Comparison of ENCODE assay signal across 8 cellular contexts in the genomic region with DNA sequence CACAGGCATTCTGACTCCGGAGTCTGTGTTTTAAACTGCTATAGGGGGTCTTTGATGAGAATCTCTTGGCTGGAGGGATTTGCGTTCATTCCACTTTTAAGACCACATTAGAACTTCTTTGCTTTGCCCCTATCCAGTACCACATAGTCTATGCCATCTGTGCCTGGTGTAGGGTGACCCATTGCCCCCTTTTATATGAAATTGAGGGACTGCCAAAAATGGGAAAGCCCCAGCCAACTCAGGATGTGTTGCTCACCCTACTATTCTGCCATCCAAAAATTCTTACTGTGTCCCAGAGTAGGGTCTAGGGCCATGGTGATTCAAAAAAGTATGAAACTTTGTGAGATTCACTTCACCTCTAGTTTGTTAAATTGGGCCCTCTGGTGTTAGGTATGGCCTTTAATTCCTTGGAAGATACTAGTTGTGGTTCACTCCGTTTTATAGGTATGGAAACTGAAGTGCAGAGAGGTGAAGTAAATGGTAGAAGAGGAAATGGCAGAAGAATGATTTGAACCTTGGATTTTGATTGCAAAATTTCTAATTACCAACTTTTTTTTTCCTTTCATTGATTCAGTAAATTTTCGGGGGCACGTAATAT. TPM values are rescaled to one million over a fixed set of nuclear protein-coding genes. Genes with fewer than 3 reads are reported as not detected.
A peak's percentile ranks its signal among the peaks of the same experiment; 100 is the strongest.
DNase-seq lines count a peak whose midpoint lies in the region; TF ChIP-seq lines count a peak whose summit lies in the region.

No MANE protein-coding gene starts in this region.

- no peaks in the 10 kb centered on the region for H3K9me3 Mint-ChIP-seq in activated CD4-positive, alpha-beta T cell treated with anti-CD3 and anti-CD28 coated beads, Interleukin-2, amount 10 ng/mL, durations not matched to agents 24 days and 14 days
- H3K9me3 Mint-ChIP-seq in activated T-helper 2 cell treated with anti-CD3 and anti-CD28 coated beads, Interferon-gamma antibody, Interleukin-2, Interleukin-4, amounts not matched to agents 10 μg/mL and 5 μg/mL and 100 μg/mL, durations not matched to agents 14 hours and 24 hours and 36 hours = no peaks in the 10 kb centered on the region
- H3K9me3 Mint-ChIP-seq in immature natural killer cell = no peaks in the 10 kb centered on the region

- H3K27me3 ChIP-seq in subcutaneous abdominal adipose tissue (ENCODE audit: control insufficient read depth in 5 of 5, insufficient read depth in 4 of 5, low read length in 5 of 5) (no peaks in the 10 kb centered on the region), testis (no peaks in the 10 kb centered on the region)

- TF ChIP-seq POLR2A in testis (IDR thresholded peaks at IDR 0.05) = no peak

- peaks cover 39% of the 10 kb centered on the region for H3K4me1 Mint-ChIP-seq in activated CD4-positive, alpha-beta T cell treated with anti-CD3 and anti-CD28 coated beads, Interleukin-2, amount 10 ng/mL, durations not matched to agents 24 days and 14 days
- peaks cover 26% of the 10 kb centered on the region for H3K4me1 Mint-ChIP-seq in activated T-helper 2 cell treated with anti-CD3 and anti-CD28 coated beads, Interferon-gamma antibody, Interleukin-2, Interleukin-4, amounts not matched to agents 10 μg/mL and 5 μg/mL and 100 μg/mL, durations not matched to agents 14 hours and 24 hours and 36 hours (ENCODE audit: low read depth)
- H3K4me1 Mint-ChIP-seq in immature natural killer cell = peaks cover 25 to 41% of the 10 kb centered on the region in 2 donors

- H3K4me3 ChIP-seq in subcutaneous abdominal adipose tissue (ENCODE audit: low read depth in 1 of 5, low read length in 5 of 5) (peak overlapping the region; percentile 87 to 98 (median 98)), testis (no peak overlapping the region)

- peak overlapping the region; percentile 91 for H3K27ac Mint-ChIP-seq in activated CD4-positive, alpha-beta T cell treated with anti-CD3 and anti-CD28 coated beads, Interleukin-2, amount 10 ng/mL, durations not matched to agents 24 days and 14 days
- peak overlapping the region; percentile 14 for H3K27ac Mint-ChIP-seq in activated T-helper 2 cell treated with anti-CD3 and anti-CD28 coated beads, Interferon-gamma antibody, Interleukin-2, Interleukin-4, amounts not matched to agents 10 μg/mL and 5 μg/mL and 100 μg/mL, durations not matched to agents 14 hours and 24 hours and 36 hours
- H3K27ac Mint-ChIP-seq in immature natural killer cell = peak overlapping the region in 2 of 6 donors; percentile 69 to 99

- TF ChIP-seq CTCF in testis (IDR thresholded peaks at IDR 0.05) = no peak

- intact Hi-C loops in activated CD4-positive, alpha-beta T cell treated with anti-CD3 and anti-CD28 coated beads, Interleukin-2, amount 10 ng/mL, durations not matched to agents 24 days and 14 days (cut with micrococcal nuclease) = loop anchor here (2.0 to 5.0 kb wide), 5 partner anchors 75 to 438 kb away; a partner anchor contains a TSS
- intact Hi-C loops in activated T-helper 2 cell treated with anti-CD3 and anti-CD28 coated beads, Interferon-gamma antibody, Interleukin-2, Interleukin-4, amounts not matched to agents 10 μg/mL and 5 μg/mL and 100 μg/mL, durations not matched to agents 14 hours and 24 hours and 36 hours (cut with micrococcal nuclease) = loop anchor here (5.0 to 10.0 kb wide), 3 partner anchors 78 to 438 kb away; no protein-coding TSS in a partner anchor
- intact Hi-C loops in testis (cut with DNase I; ENCODE audit: low total_unique reads) = no loop called here

- 53 to 55% methylated on average over 5 of the region's 5 CpGs for WGBS in testis, 2 donors

- no peak for DNase-seq in activated CD4-positive, alpha-beta T cell treated with anti-CD3 and anti-CD28 coated beads, Interleukin-2, amount 10 ng/mL, durations not matched to agents 24 days and 14 days
- no peak for DNase-seq in activated CD4-positive, alpha-beta T cell treated with anti-CD3 and anti-CD28 coated beads for 1 hour
- no peak for DNase-seq in activated T-helper 2 cell treated with anti-CD3 and anti-CD28 coated beads, Interferon-gamma antibody, Interleukin-2, Interleukin-4, amounts not matched to agents 10 μg/mL and 5 μg/mL and 100 μg/mL, durations not matched to agents 14 hours and 24 hours and 36 hours (ENCODE audit: low spot score)
- DNase-seq in immature natural killer cell = no peak
- DNase-seq in testis = no peak
- DNase-seq in NCI-H2171 treated with DMSO at 0.1 percent for 48 hours (lab: John Stamatoyannopoulos, UW) = no peak
- no peak for DNase-seq in NCI-H345 (lab: John Stamatoyannopoulos, UW)

- H3K27me3 Mint-ChIP-seq in activated CD4-positive, alpha-beta T cell treated with anti-CD3 and anti-CD28 coated beads, Interleukin-2, amount 10 ng/mL, durations not matched to agents 24 days and 14 days = no peaks in the 10 kb centered on the region
- no peaks in the 10 kb centered on the region for H3K27me3 Mint-ChIP-seq in activated T-helper 2 cell treated with anti-CD3 and anti-CD28 coated beads, Interferon-gamma antibody, Interleukin-2, Interleukin-4, amounts not matched to agents 10 μg/mL and 5 μg/mL and 100 μg/mL, durations not matched to agents 14 hours and 24 hours and 36 hours (ENCODE audit: low read depth)
- H3K27me3 Mint-ChIP-seq in immature natural killer cell (ENCODE audit: low read depth in 3 of 3) = peaks cover 0 to 4% (median 0%) of the 10 kb centered on the region in 3 donors

- peak overlapping the region; percentile 3 to 99 (median 99) for H3K9ac ChIP-seq in subcutaneous abdominal adipose tissue (ENCODE audit: low read length in 5 of 5)

- H3K36me3 Mint-ChIP-seq in activated CD4-positive, alpha-beta T cell treated with anti-CD3 and anti-CD28 coated beads, Interleukin-2, amount 10 ng/mL, durations not matched to agents 24 days and 14 days (ENCODE audit: low read depth) = peaks cover 28% of the 10 kb centered on the region
- H3K36me3 Mint-ChIP-seq in activated T-helper 2 cell treated with anti-CD3 and anti-CD28 coated beads, Interferon-gamma antibody, Interleukin-2, Interleukin-4, amounts not matched to agents 10 μg/mL and 5 μg/mL and 100 μg/mL, durations not matched to agents 14 hours and 24 hours and 36 hours (ENCODE audit: low read depth) = peaks cover 21% of the 10 kb centered on the region
- no peaks in the 10 kb centered on the region for H3K36me3 Mint-ChIP-seq in immature natural killer cell

- H3K9me3 ChIP-seq in subcutaneous abdominal adipose tissue (ENCODE audit: control insufficient read depth in 5 of 5, low read length in 5 of 5) = no peaks in the 10 kb centered on the region
- no peaks in the 10 kb centered on the region for H3K9me3 ChIP-seq in testis

- peak overlapping the region; percentile 88 for H3K4me3 Mint-ChIP-seq in activated CD4-positive, alpha-beta T cell treated with anti-CD3 and anti-CD28 coated beads, Interleukin-2, amount 10 ng/mL, durations not matched to agents 24 days and 14 days
- peak overlapping the region; percentile 94 for H3K4me3 Mint-ChIP-seq in activated T-helper 2 cell treated with anti-CD3 and anti-CD28 coated beads, Interferon-gamma antibody, Interleukin-2, Interleukin-4, amounts not matched to agents 10 μg/mL and 5 μg/mL and 100 μg/mL, durations not matched to agents 14 hours and 24 hours and 36 hours (ENCODE audit: low read depth)
- H3K4me3 Mint-ChIP-seq in immature natural killer cell = peak overlapping the region; percentile 80 to 97 (median 90)

- peaks cover 0 to 27% (median 26%) of the 10 kb centered on the region in 5 donors for H3K4me1 ChIP-seq in subcutaneous abdominal adipose tissue (ENCODE audit: control insufficient read depth in 5 of 5, insufficient read depth in 5 of 5, low read length in 5 of 5)
- peaks cover 13% of the 10 kb centered on the region for H3K4me1 ChIP-seq in testis

- peaks cover 0 to 4% (median 0%) of the 10 kb centered on the region in 5 donors for H3K36me3 ChIP-seq in subcutaneous abdominal adipose tissue (ENCODE audit: control insufficient read depth in 5 of 5, insufficient read depth in 5 of 5, low read length in 5 of 5)
- H3K36me3 ChIP-seq in testis (ENCODE audit: low read depth, missing control alignments) = no peaks in the 10 kb centered on the region

- H3K27ac ChIP-seq in subcutaneous abdominal adipose tissue (ENCODE audit: low read depth, low read length) (peak overlapping the region; percentile 98), testis (peak overlapping the region in 1 of 2 donors; percentile 100)

RNA-seq across cellular contexts. Expression of a gene that starts 1.4 kb away (rescaled TPM):
- total RNA-seq in activated CD4-positive, alpha-beta T cell treated with anti-CD3 and anti-CD28 coated beads, Interleukin-2, amount 10 ng/mL, durations not matched to agents 24 days and 14 days = 72.2 and 80.5 TPM in 2 replicates
- total RNA-seq in activated T-helper 2 cell treated with anti-CD3 and anti-CD28 coated beads, Interferon-gamma antibody, Interleukin-2, Interleukin-4, amounts not matched to agents 10 μg/mL and 5 μg/mL and 100 μg/mL, durations not matched to agents 14 hours and 24 hours and 36 hours = 52.2 and 55.1 TPM in 2 replicates
- polyA plus RNA-seq in immature natural killer cell (10 to 100 TPM; 33.2 to 93.9 (median 43.6) TPM), testis (ENCODE audit: insufficient read depth, low read depth, low replicate concordance) (67.3 TPM)
- total RNA-seq in testis = 10 to 100 TPM; 32.8 to 44.9 TPM

RNA-seq across cellular contexts. Expression of a gene that starts 35.5 kb away (rescaled TPM):
- total RNA-seq in activated CD4-positive, alpha-beta T cell treated with anti-CD3 and anti-CD28 coated beads, Interleukin-2, amount 10 ng/mL, durations not matched to agents 24 days and 14 days = not detected in 2 replicates
- not detected in 2 replicates for total RNA-seq in activated T-helper 2 cell treated with anti-CD3 and anti-CD28 coated beads, Interferon-gamma antibody, Interleukin-2, Interleukin-4, amounts not matched to agents 10 μg/mL and 5 μg/mL and 100 μg/mL, durations not matched to agents 14 hours and 24 hours and 36 hours
- polyA plus RNA-seq in immature natural killer cell (not detected), testis (ENCODE audit: insufficient read depth, low read depth, low replicate concordance) (not detected)
- under 1 TPM; 0.43 to 0.94 TPM for total RNA-seq in testis

Comparison
In these comparisons a context has a peak if more than half of its experiments do, and no peak if none do; other contexts are left out.
1. H3K4me3 ChIP-seq: peak in subcutaneous abdominal adipose tissue (5 of 5); none in testis (0 of 2).
2. Peak in every context shown above with its lines, with median percentiles within 50 percentile points of each other: H3K4me3 Mint-ChIP-seq.